ENCODE assay signal across 18 cellular contexts in the genomic region with DNA sequence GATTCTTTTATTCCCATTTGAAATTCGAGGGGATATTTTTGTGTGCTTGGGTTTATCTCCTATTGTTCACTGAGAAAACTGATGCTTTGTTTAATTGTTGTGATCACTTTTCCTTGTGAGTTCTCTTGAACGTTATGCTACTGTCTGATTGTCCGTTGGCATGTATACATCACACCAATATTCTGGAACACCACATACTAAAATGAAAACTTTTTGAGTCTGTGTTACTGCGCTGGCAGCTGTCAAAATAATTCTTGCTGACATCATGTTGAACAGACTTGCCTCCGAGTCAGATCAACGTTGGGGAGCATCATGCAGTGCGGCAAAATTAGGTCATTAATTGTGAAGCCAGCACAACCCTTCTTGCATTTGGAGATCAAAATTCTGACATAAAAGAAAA. TPM values are rescaled to one million over a fixed set of nuclear protein-coding genes. Genes with fewer than 3 reads are reported as not detected.
"Had no signal": no experiment of that assay in that cellular context is flagged by ENCODE, and none has a peak within 500 bp of the region (broad histone marks: within the 10 kb centered on the region; RNA-seq: fewer than 3 reads in every experiment).

No MANE protein-coding gene starts in this region.

- H3K27ac ChIP-seq: adrenal gland, thoracic aorta had no signal

- H3K9me3 Mint-ChIP-seq: activated B cell treated with CpG ODN at 0.5 μM for 24 hours; activated CD4-positive, alpha-beta T cell treated with anti-CD3 and anti-CD28 coated beads, Interleukin-2, amount 10 ng/mL, durations not matched to agents 24 days and 14 days; activated naive CD4-positive, alpha-beta T cell treated with anti-CD3 and anti-CD28 coated beads, Interleukin-2, amount 10 ng/mL, durations not matched to agents 7 days and 5 days; activated T-helper 17 cell treated with anti-CD3 and anti-CD28 coated beads, Interleukin-2, amount 50 U/mL, for 72 hours; dendritic cell treated with granulocyte-macrophage colony-stimulating factor and Interleukin-4, amounts not matched to agents 40 ng/mL and 50 ng/mL, for 4 days had no signal

- ATAC-seq: activated T-helper 17 cell treated with anti-CD3 and anti-CD28 coated beads, Interleukin-2, amount 50 U/mL, for 72 hours; naive thymus-derived CD4-positive, alpha-beta T cell; sciatic nerve; stimulated activated naive CD8-positive, alpha-beta T cell treated with anti-CD3 and anti-CD28 coated beads, Interleukin-15, Interleukin-2, amounts not matched to agents 100 U/mL and 50 U/mL, for 24 hours; T-helper 17 cell had no signal

- H3K4me1 ChIP-seq: adrenal gland had no signal

- H3K4me1 Mint-ChIP-seq: activated B cell treated with CpG ODN at 0.5 μM for 24 hours; activated CD4-positive, alpha-beta T cell treated with anti-CD3 and anti-CD28 coated beads, Interleukin-2, amount 10 ng/mL, durations not matched to agents 24 days and 14 days; activated naive CD4-positive, alpha-beta T cell treated with anti-CD3 and anti-CD28 coated beads, Interleukin-2, amount 10 ng/mL, durations not matched to agents 7 days and 5 days; activated T-helper 17 cell treated with anti-CD3 and anti-CD28 coated beads, Interleukin-2, amount 50 U/mL, for 72 hours; naive thymus-derived CD4-positive, alpha-beta T cell; T-helper 17 cell had no signal

- H3K36me3 Mint-ChIP-seq: activated naive CD4-positive, alpha-beta T cell treated with anti-CD3 and anti-CD28 coated beads, Interleukin-2, amount 10 ng/mL, durations not matched to agents 7 days and 5 days; naive thymus-derived CD4-positive, alpha-beta T cell had no signal

- H3K9me3 ChIP-seq: adrenal gland, thoracic aorta had no signal

- H3K27me3 Mint-ChIP-seq: activated B cell treated with CpG ODN at 0.5 μM for 24 hours; activated CD4-positive, alpha-beta T cell treated with anti-CD3 and anti-CD28 coated beads, Interleukin-2, amount 10 ng/mL, durations not matched to agents 24 days and 14 days; activated naive CD4-positive, alpha-beta T cell treated with anti-CD3 and anti-CD28 coated beads, Interleukin-2, amount 10 ng/mL, durations not matched to agents 7 days and 5 days; progenitor cell of endocrine pancreas had no signal

- DNase-seq: activated B cell treated with CpG ODN at 0.5 μM for 24 hours; activated CD4-positive, alpha-beta T cell treated with anti-CD3 and anti-CD28 coated beads, Interleukin-2, amount 10 ng/mL, durations not matched to agents 24 days and 14 days; activated naive CD4-positive, alpha-beta T cell treated with anti-CD3 and anti-CD28 coated beads, Interleukin-2, amount 10 ng/mL, durations not matched to agents 7 days and 5 days; adrenal gland; endodermal cell; erythroblast; kidney glomerular epithelial cell; naive thymus-derived CD4-positive, alpha-beta T cell; stimulated activated CD4-positive, alpha-beta T cell treated with anti-CD3 and anti-CD28 coated beads, Interleukin-12 subunit alpha, Interleukin-12 subunit beta, amount 100 ng/mL, for 4 hours; stimulated activated naive CD8-positive, alpha-beta T cell treated with anti-CD3 and anti-CD28 coated beads, Interleukin-15, Interleukin-2, amounts not matched to agents 100 U/mL and 50 U/mL, for 24 hours; T-helper 17 cell had no signal

- H3K36me3 ChIP-seq: adrenal gland, thoracic aorta had no signal

- H3K4me3 Mint-ChIP-seq: activated B cell treated with CpG ODN at 0.5 μM for 24 hours; activated CD4-positive, alpha-beta T cell treated with anti-CD3 and anti-CD28 coated beads, Interleukin-2, amount 10 ng/mL, durations not matched to agents 24 days and 14 days; activated naive CD4-positive, alpha-beta T cell treated with anti-CD3 and anti-CD28 coated beads, Interleukin-2, amount 10 ng/mL, durations not matched to agents 7 days and 5 days; activated T-helper 17 cell treated with anti-CD3 and anti-CD28 coated beads, Interleukin-2, amount 50 U/mL, for 72 hours; dendritic cell treated with granulocyte-macrophage colony-stimulating factor and Interleukin-4, amounts not matched to agents 40 ng/mL and 50 ng/mL, for 4 days; endodermal cell; mesothelial cell of epicardium; naive thymus-derived CD4-positive, alpha-beta T cell; T-helper 17 cell had no signal

- H3K27me3 ChIP-seq: adrenal gland had no signal

- H3K4me3 ChIP-seq: adrenal gland, thoracic aorta had no signal

- H3K27ac Mint-ChIP-seq: activated B cell treated with CpG ODN at 0.5 μM for 24 hours; activated CD4-positive, alpha-beta T cell treated with anti-CD3 and anti-CD28 coated beads, Interleukin-2, amount 10 ng/mL, durations not matched to agents 24 days and 14 days; activated naive CD4-positive, alpha-beta T cell treated with anti-CD3 and anti-CD28 coated beads, Interleukin-2, amount 10 ng/mL, durations not matched to agents 7 days and 5 days; activated T-helper 17 cell treated with anti-CD3 and anti-CD28 coated beads, Interleukin-2, amount 50 U/mL, for 72 hours; dendritic cell treated with granulocyte-macrophage colony-stimulating factor and Interleukin-4, amounts not matched to agents 40 ng/mL and 50 ng/mL, for 4 days; endodermal cell; mesothelial cell of epicardium; naive thymus-derived CD4-positive, alpha-beta T cell; progenitor cell of endocrine pancreas; T-helper 17 cell had no signal

RNA-seq across cellular contexts. Expression of gene CPB1, which starts 11.9 kb away (rescaled TPM):
- total RNA-seq: activated B cell treated with CpG ODN at 0.5 μM for 24 hours; activated CD4-positive, alpha-beta T cell treated with anti-CD3 and anti-CD28 coated beads, Interleukin-2, amount 10 ng/mL, durations not matched to agents 24 days and 14 days; activated T-helper 17 cell treated with anti-CD3 and anti-CD28 coated beads, Interleukin-2, amount 50 U/mL, for 72 hours; cardiac septum; naive thymus-derived CD4-positive, alpha-beta T cell; progenitor cell of endocrine pancreas; T-helper 17 cell had no signal

RNA-seq across cellular contexts. Expression of gene CPA3, which starts 49.4 kb away (rescaled TPM):
- total RNA-seq: activated B cell treated with CpG ODN at 0.5 μM for 24 hours; activated CD4-positive, alpha-beta T cell treated with anti-CD3 and anti-CD28 coated beads, Interleukin-2, amount 10 ng/mL, durations not matched to agents 24 days and 14 days; activated T-helper 17 cell treated with anti-CD3 and anti-CD28 coated beads, Interleukin-2, amount 50 U/mL, for 72 hours; endodermal cell; mesothelial cell of epicardium; progenitor cell of endocrine pancreas had no signal
